ENCODE assay signal across 8 cellular contexts in the genomic region with DNA sequence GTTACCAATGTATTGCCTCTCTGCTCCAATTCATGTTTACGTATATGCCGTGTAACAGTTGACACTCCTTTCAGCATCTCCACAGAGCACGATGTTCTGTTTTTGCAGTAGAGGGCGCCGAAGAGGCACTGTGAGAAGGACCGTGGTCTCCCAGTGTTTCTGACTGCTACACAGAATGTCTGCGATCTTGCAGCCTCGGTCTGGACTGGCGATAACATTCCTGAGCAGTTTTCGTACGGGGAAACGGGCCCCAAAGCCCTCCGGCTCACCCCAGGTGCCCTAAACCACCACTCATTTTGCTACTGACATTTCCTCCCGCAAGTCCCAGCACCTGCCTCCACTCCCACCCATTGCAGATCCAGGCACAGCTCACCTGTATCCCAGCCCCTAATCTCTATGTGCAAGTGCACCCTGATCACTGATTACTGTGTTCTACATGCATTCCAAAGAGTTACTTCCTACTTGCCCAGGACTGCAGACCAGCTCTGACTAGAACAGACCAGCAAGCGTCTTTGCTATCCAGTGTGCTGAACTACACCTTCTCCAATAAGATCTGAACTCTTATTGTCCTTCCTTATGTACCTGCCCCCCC. TPM values are rescaled to one million over a fixed set of nuclear protein-coding genes. Genes with fewer than 3 reads are reported as not detected.
DNase-seq lines count a peak whose midpoint lies in the region; TF ChIP-seq lines count a peak whose summit lies in the region.

No MANE protein-coding gene starts in this region.

- TF ChIP-seq CTCF in colonic mucosa (IDR thresholded peaks at IDR 0.05) (peak; percentile 55), liver (IDR thresholded peaks at IDR 0.05; ENCODE audit: low read depth, low read length, missing input control) (peak; percentile 59)

- WGBS in liver: 11% methylated on average over 15 of the region's 15 CpGs

- POLR2A ChIA-PET in HEK293T (lab: Yijun Ruan, JAX): no interaction called here

- H3K27ac ChIP-seq in colonic mucosa (no peak overlapping the region), liver (ENCODE audit: low read depth in 1 of 2, low read length in 2 of 2) (no peak overlapping the region)

- H3K27me3 ChIP-seq in colonic mucosa (no peaks in the 10 kb centered on the region), liver (ENCODE audit: control insufficient read depth in 4 of 4, insufficient read depth in 4 of 4, low read length in 3 of 4) (no peaks in the 10 kb centered on the region)

- H3K4me3 ChIP-seq in colonic mucosa (peak overlapping the region; percentile 16), liver (ENCODE audit: low read depth in 1 of 3, low read length in 3 of 3) (no peak overlapping the region)

- peak; percentile 1 for DNase-seq in NCI-H2171 treated with DMSO at 0.1 percent for 48 hours (lab: John Stamatoyannopoulos, UW)
- no peak for DNase-seq in NCI-H2171 (lab: John Stamatoyannopoulos, UW)
- DNase-seq in HEK293T (ENCODE audit: extremely low spot score): peak; percentile 58
- DNase-seq in NCI-H1092 (lab: John Stamatoyannopoulos, UW): peak; percentile 46
- peak; percentile 42 for DNase-seq in activated CD4-positive, CD25-positive, alpha-beta regulatory T cell treated with anti-CD3 and anti-CD28 coated beads, Interleukin-2, amount 50 U/mL, for 72 hours
- peak; percentile 71 for DNase-seq in colonic mucosa
- peak in 2 of 3 experiments; percentile 6 to 9 for DNase-seq in stimulated activated CD4-positive, alpha-beta T cell treated with anti-CD3 and anti-CD28 coated beads, TNF-alpha, amount 100 ng/mL, for 4 hours (ENCODE audit: low read depth in 3 of 3)

- H3K9me3 ChIP-seq in colonic mucosa (no peaks in the 10 kb centered on the region), liver (ENCODE audit: control insufficient read depth in 4 of 4, low read length in 3 of 4) (no peaks in the 10 kb centered on the region)

- H3K36me3 ChIP-seq in colonic mucosa (no peaks in the 10 kb centered on the region), liver (ENCODE audit: control insufficient read depth in 4 of 4, insufficient read depth in 3 of 4, low read depth in 1 of 4, low read length in 3 of 4) (no peaks in the 10 kb centered on the region)

- CTCF ChIA-PET in HEK293T (lab: Yijun Ruan, JAX): no interaction called here

- intact Hi-C loops in colonic mucosa (cut with DNase I): loop anchor here (5.0 kb wide), 2 partner anchors 161 to 254 kb away; no protein-coding TSS in a partner anchor

- peak; percentile 76 to 84 for TF ChIP-seq RAD21 in liver (IDR thresholded peaks at IDR 0.05)

- peak overlapping the region in 1 of 2 donors; percentile 58 for H3K9ac ChIP-seq in colonic mucosa (ENCODE audit: low read depth in 2 of 2, low read length in 2 of 2)
- H3K9ac ChIP-seq in liver (ENCODE audit: low read depth in 1 of 2, low read length in 2 of 2): no peak overlapping the region

- H3K4me1 ChIP-seq in colonic mucosa (no peaks in the 10 kb centered on the region), liver (ENCODE audit: control insufficient read depth in 4 of 4, insufficient read depth in 4 of 4, low read length in 3 of 4) (peaks cover 0 to 13% (median 6%) of the 10 kb centered on the region in 4 donors)

TF ChIP-seq in HEK293T, 16 proteins besides CTCF, POLR2A, EP300 and RAD21:
- TF ChIP-seq ELF4 (IDR thresholded peaks at IDR 0.05): no peak
- TF ChIP-seq CTBP1 (IDR thresholded peaks at IDR 0.05; ENCODE audit: borderline replicate concordance): no peak
- TF ChIP-seq FOXK2 (IDR thresholded peaks at IDR 0.05): peak; percentile 42; the same call in 1 of the 2 replicates
- TF ChIP-seq L3MBTL2 (conservative IDR thresholded peaks at IDR 0.05): no peak
- TF ChIP-seq ARNT (IDR thresholded peaks at IDR 0.05): no peak
- TF ChIP-seq SP1 (IDR thresholded peaks at IDR 0.05): no peak
- no peak for TF ChIP-seq FOXM1 (IDR thresholded peaks at IDR 0.05; ENCODE audit: borderline replicate concordance)
TF ChIP-seq in HEK293T: peak in this region for 1.

TF ChIP-seq in liver, 16 proteins besides CTCF, POLR2A, EP300 and RAD21:
- TF ChIP-seq HNF4A (conservative IDR thresholded peaks at IDR 0.05) (peak in 1 of 2 donors; percentile 27), FOXA2 (IDR thresholded peaks at IDR 0.05) (no peak), SP1 (IDR thresholded peaks at IDR 0.05) (no peak), NR2F2 (IDR thresholded peaks at IDR 0.05) (no peak), FOXA1 (IDR thresholded peaks at IDR 0.05) (no peak), GABPA (IDR thresholded peaks at IDR 0.05 in 1 of 2, conservative IDR thresholded peaks at IDR 0.05 in 1 of 2) (no peak)
- TF ChIP-seq, protein P1, sequence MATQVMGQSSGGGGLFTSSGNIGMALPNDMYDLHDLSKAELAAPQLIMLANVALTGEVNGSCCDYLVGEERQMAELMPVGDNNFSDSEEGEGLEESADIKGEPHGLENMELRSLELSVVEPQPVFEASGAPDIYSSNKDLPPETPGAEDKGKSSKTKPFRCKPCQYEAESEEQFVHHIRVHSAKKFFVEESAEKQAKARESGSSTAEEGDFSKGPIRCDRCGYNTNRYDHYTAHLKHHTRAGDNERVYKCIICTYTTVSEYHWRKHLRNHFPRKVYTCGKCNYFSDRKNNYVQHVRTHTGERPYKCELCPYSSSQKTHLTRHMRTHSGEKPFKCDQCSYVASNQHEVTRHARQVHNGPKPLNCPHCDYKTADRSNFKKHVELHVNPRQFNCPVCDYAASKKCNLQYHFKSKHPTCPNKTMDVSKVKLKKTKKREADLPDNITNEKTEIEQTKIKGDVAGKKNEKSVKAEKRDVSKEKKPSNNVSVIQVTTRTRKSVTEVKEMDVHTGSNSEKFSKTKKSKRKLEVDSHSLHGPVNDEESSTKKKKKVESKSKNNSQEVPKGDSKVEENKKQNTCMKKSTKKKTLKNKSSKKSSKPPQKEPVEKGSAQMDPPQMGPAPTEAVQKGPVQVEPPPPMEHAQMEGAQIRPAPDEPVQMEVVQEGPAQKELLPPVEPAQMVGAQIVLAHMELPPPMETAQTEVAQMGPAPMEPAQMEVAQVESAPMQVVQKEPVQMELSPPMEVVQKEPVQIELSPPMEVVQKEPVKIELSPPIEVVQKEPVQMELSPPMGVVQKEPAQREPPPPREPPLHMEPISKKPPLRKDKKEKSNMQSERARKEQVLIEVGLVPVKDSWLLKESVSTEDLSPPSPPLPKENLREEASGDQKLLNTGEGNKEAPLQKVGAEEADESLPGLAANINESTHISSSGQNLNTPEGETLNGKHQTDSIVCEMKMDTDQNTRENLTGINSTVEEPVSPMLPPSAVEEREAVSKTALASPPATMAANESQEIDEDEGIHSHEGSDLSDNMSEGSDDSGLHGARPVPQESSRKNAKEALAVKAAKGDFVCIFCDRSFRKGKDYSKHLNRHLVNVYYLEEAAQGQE (IDR thresholded peaks at IDR 0.05): peak; percentile 95
- TF ChIP-seq, protein P2, sequence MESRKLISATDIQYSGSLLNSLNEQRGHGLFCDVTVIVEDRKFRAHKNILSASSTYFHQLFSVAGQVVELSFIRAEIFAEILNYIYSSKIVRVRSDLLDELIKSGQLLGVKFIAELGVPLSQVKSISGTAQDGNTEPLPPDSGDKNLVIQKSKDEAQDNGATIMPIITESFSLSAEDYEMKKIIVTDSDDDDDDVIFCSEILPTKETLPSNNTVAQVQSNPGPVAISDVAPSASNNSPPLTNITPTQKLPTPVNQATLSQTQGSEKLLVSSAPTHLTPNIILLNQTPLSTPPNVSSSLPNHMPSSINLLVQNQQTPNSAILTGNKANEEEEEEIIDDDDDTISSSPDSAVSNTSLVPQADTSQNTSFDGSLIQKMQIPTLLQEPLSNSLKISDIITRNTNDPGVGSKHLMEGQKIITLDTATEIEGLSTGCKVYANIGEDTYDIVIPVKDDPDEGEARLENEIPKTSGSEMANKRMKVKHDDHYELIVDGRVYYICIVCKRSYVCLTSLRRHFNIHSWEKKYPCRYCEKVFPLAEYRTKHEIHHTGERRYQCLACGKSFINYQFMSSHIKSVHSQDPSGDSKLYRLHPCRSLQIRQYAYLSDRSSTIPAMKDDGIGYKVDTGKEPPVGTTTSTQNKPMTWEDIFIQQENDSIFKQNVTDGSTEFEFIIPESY (IDR thresholded peaks at IDR 0.05): no peak
- TF ChIP-seq, protein P3, sequence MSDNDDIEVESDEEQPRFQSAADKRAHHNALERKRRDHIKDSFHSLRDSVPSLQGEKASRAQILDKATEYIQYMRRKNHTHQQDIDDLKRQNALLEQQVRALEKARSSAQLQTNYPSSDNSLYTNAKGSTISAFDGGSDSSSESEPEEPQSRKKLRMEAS (IDR thresholded peaks at IDR 0.05): no peak
- TF ChIP-seq, protein P4, sequence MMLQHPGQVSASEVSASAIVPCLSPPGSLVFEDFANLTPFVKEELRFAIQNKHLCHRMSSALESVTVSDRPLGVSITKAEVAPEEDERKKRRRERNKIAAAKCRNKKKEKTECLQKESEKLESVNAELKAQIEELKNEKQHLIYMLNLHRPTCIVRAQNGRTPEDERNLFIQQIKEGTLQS (IDR thresholded peaks at IDR 0.05): no peak
TF ChIP-seq in liver: peak in this region for 2.

RNA-seq across cellular contexts. Expression of a gene that starts 12.4 kb away (rescaled TPM):
- total RNA-seq in colonic mucosa (10 to 100 TPM in 1 of 2 donors, 1 to 10 TPM in 1; 9.8 to 11.7 TPM), liver (1 to 10 TPM; 5.5 to 9.9 TPM)
- 1 to 10 TPM; 3.9 to 5.4 TPM for polyA plus RNA-seq in liver
